8 cellular contexts compared by ENCODE assay signal in genomic region chr21:17819114-17819877, GRCh38. TPM values are rescaled to one million over a fixed set of nuclear protein-coding genes. Genes with fewer than 3 reads are reported as not detected.
A peak's percentile ranks its signal among the peaks of the same experiment; 100 is the strongest.
DNase-seq lines count a peak whose midpoint lies in the region; ATAC-seq and TF ChIP-seq lines count a peak whose summit lies in the region.

C21orf91 (minus strand) TSS chr21:17819356; CDS start chr21:17818318, 1,038 bp downstream.

- peaks cover 0 to 25% (median 5%) of the 10 kb centered on the region in 11 experiments; a peak in 8 of 22 replicates for H4K20me1 ChIP-seq in BLaER1 treated with 17β-estradiol and CSF1 and Interleukin-3, amounts not matched to agents 10 nM and 100 nM

- H3K4me2 ChIP-seq in BLaER1 treated with 17β-estradiol and CSF1 and Interleukin-3, amounts not matched to agents 10 nM and 100 nM = peak within 1 kb of the TSS; percentile 63 to 97 (median 89)

- H3K4me3 ChIP-seq in BLaER1 treated with 17β-estradiol and CSF1 and Interleukin-3, amounts not matched to agents 10 nM and 100 nM = peak within 1 kb of the TSS; percentile 82 to 99 (median 97)
- peak within 1 kb of the TSS; percentile 87 to 93 (median 88) for H3K4me3 ChIP-seq in right lobe of liver

- H3K4me1 Mint-ChIP-seq in dendritic cell treated with granulocyte-macrophage colony-stimulating factor and Interleukin-4, amounts not matched to agents 40 ng/mL and 50 ng/mL, for 4 days (ENCODE audit: low read depth) = peaks cover 21% of the 10 kb centered on the region

- peaks cover 0 to 27% (median 15%) of the 10 kb centered on the region in 11 experiments; a peak in 16 of 22 replicates for H3K27me3 ChIP-seq in BLaER1 treated with 17β-estradiol and CSF1 and Interleukin-3, amounts not matched to agents 10 nM and 100 nM
- H3K27me3 ChIP-seq in right lobe of liver = no peaks in the 10 kb centered on the region

- intact Hi-C loops in dendritic cell treated with granulocyte-macrophage colony-stimulating factor and Interleukin-4, amounts not matched to agents 40 ng/mL and 50 ng/mL, for 4 days (cut with micrococcal nuclease) = loop anchor here (1.0 to 5.0 kb wide), 3 partner anchors 26 to 206 kb away; partner anchors contain the start of gene BTG3
- intact Hi-C loops in right lobe of liver (cut with DNase I) = no loop called here

- ATAC-seq in GM19324 (IDR thresholded peaks at IDR 0.05; ENCODE audit: low FRiP score, unreplicated experiment) (peak; percentile 93), HG03460 (IDR thresholded peaks at IDR 0.05; ENCODE audit: unreplicated experiment) (peak; percentile 85), right lobe of liver (peak; percentile 94 to 98 (median 96))

- peaks cover 2% of the 10 kb centered on the region for H3K27me3 Mint-ChIP-seq in dendritic cell treated with granulocyte-macrophage colony-stimulating factor and Interleukin-4, amounts not matched to agents 40 ng/mL and 50 ng/mL, for 4 days

- H3K27ac Mint-ChIP-seq in dendritic cell treated with granulocyte-macrophage colony-stimulating factor and Interleukin-4, amounts not matched to agents 40 ng/mL and 50 ng/mL, for 4 days = peak within 1 kb of the TSS; percentile 98

- peaks cover 12 to 33% (median 24%) of the 10 kb centered on the region in 10 experiments for H3K4me1 ChIP-seq in BLaER1 treated with 17β-estradiol and CSF1 and Interleukin-3, amounts not matched to agents 10 nM and 100 nM
- H3K4me1 ChIP-seq in right lobe of liver = peaks cover 0 to 10% (median 0%) of the 10 kb centered on the region in 4 donors

- H3K9ac ChIP-seq in BLaER1 treated with 17β-estradiol and CSF1 and Interleukin-3, amounts not matched to agents 10 nM and 100 nM = peak within 1 kb of the TSS; percentile 93 to 98 (median 96)

- no peaks in the 10 kb centered on the region for H3K9me3 Mint-ChIP-seq in dendritic cell treated with granulocyte-macrophage colony-stimulating factor and Interleukin-4, amounts not matched to agents 40 ng/mL and 50 ng/mL, for 4 days

- TF ChIP-seq POLR2A in right lobe of liver (IDR thresholded peaks at IDR 0.05) = peak; percentile 99

- DNase-seq in NCI-H526 treated with DMSO at 0.1 percent for 48 hours (lab: John Stamatoyannopoulos, UW) (peak; percentile 79), right lobe of liver (peak; percentile 93 to 96 (median 93))
- DNase-seq in activated CD4-positive, alpha-beta T cell treated with anti-CD3 and anti-CD28 coated beads, Interleukin-2, amount 50 U/mL, for 4 hours = peak; percentile 90 to 92
- DNase-seq in stimulated activated CD4-positive, alpha-beta T cell treated with anti-CD3 and anti-CD28 coated beads, Interleukin-4, amount 100 ng/mL, for 4 hours = peak; percentile 79 to 94

- H3K4me3 Mint-ChIP-seq in dendritic cell treated with granulocyte-macrophage colony-stimulating factor and Interleukin-4, amounts not matched to agents 40 ng/mL and 50 ng/mL, for 4 days = peak within 1 kb of the TSS; percentile 79

- H3K36me3 Mint-ChIP-seq in dendritic cell treated with granulocyte-macrophage colony-stimulating factor and Interleukin-4, amounts not matched to agents 40 ng/mL and 50 ng/mL, for 4 days (ENCODE audit: low read depth) = peaks cover 26% of the 10 kb centered on the region

- H3K9me3 ChIP-seq in BLaER1 treated with 17β-estradiol and CSF1 and Interleukin-3, amounts not matched to agents 10 nM and 100 nM (replicated peaks in 1 of 11) = peaks cover 0 to 6% (median 0%) of the 10 kb centered on the region in 11 experiments; a peak in 3 of 22 replicates
- no peaks in the 10 kb centered on the region for H3K9me3 ChIP-seq in right lobe of liver

- TF ChIP-seq CTCF in right lobe of liver (IDR thresholded peaks at IDR 0.05) = no peak

- WGBS in right lobe of liver (ENCODE audit: insufficient coverage, low coverage, low lambda C conversion rate, missing lambda C conversion rate) = 0% methylated on average over 13 of the region's 78 CpGs

- H3K36me3 ChIP-seq in BLaER1 treated with 17β-estradiol and CSF1 and Interleukin-3, amounts not matched to agents 10 nM and 100 nM = peaks cover 18 to 28% (median 25%) of the 10 kb centered on the region in 11 experiments; a peak in 21 of 22 replicates
- peaks cover 0 to 6% (median 0%) of the 10 kb centered on the region in 4 donors for H3K36me3 ChIP-seq in right lobe of liver

- H3K27ac ChIP-seq in BLaER1 treated with 17β-estradiol and CSF1 and Interleukin-3, amounts not matched to agents 10 nM and 100 nM = peak within 1 kb of the TSS; percentile 96 to 99 (median 99)
- H3K27ac ChIP-seq in right lobe of liver = peak within 1 kb of the TSS; percentile 94 to 98 (median 94)

RNA-seq across cellular contexts. Expression of gene C21orf91, which starts in this region (rescaled TPM):
- 1 to 10 TPM; 3.2 to 6.3 (median 4.3) TPM for total RNA-seq in right lobe of liver

Comparison
In these comparisons a context has a peak if more than half of its experiments do, and no peak if none do; other contexts are left out.
1. Peak in every context shown above with its lines: DNase-seq, ATAC-seq, H3K4me3 ChIP-seq and H3K27ac ChIP-seq.